ENCODE assay signal across 13 cellular contexts in the genomic region with DNA sequence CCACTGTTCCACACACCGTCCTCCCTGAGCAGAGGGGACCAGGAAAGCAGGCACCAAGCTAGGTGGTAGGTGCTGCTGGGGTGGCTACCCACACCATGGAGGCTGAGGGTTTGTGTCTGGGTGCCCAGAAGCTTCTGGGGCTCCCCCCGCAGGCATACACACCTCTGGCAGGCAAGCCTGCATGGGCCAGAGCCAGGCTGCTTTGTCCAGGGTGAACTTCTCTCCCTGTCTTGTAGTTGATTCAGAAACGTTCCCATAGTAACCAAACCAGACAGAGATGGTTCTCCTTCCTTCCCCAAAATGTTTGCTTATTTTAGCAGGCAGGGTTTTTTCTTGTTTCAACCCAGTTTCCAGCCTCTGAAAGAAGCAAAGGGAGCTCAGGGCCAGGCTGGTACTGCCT. TPM values are rescaled to one million over a fixed set of nuclear protein-coding genes. Genes with fewer than 3 reads are reported as not detected.
DNase-seq lines count a peak whose midpoint lies in the region; TF ChIP-seq lines count a peak whose summit lies in the region.
"Had no signal": no experiment of that assay in that cellular context is flagged by ENCODE, and none has a peak within 500 bp of the region (broad histone marks: within the 10 kb centered on the region; RNA-seq: fewer than 3 reads in every experiment).

No MANE protein-coding gene starts in this region.

- H3K9me3 ChIP-seq in ascending aorta: no peaks in the 10 kb centered on the region
- H3K9me3 ChIP-seq: body of pancreas had no signal

- H3K9me3 Mint-ChIP-seq in activated T-helper 1 cell treated with anti-CD3 and anti-CD28 coated beads, Interleukin-12 subunit alpha, Interleukin-12 subunit beta, Interleukin-2, Interleukin-4 antibody, amounts not matched to agents 30 ng/mL and 10 ng/mL and 1 ng/mL, durations not matched to agents 14 hours and 24 hours and 36 hours: no peaks in the 10 kb centered on the region

- TF ChIP-seq CTCF in AG10803 (conservative IDR thresholded peaks at IDR 0.05; ENCODE audit: low read length) (no peak), HL-60 (IDR thresholded peaks at IDR 0.05; ENCODE audit: insufficient read depth, low read length) (no peak), ascending aorta (IDR thresholded peaks at IDR 0.05) (no peak)

- H3K27me3 ChIP-seq in HL-60 (ENCODE audit: insufficient read depth, poor library complexity, severe bottlenecking) (no peaks in the 10 kb centered on the region), ascending aorta (no peaks in the 10 kb centered on the region)
- H3K27me3 ChIP-seq: body of pancreas had no signal

- DNase-seq in AG10803 (ENCODE audit: low read depth) (peak; percentile 9), HL-60 (ENCODE audit: low read depth in 1 of 2, low spot score in 1 of 2) (peak in 1 of 2 experiments; percentile 68), ascending aorta (ENCODE audit: low spot score in 2 of 2) (no peak), middle frontal gyrus (ENCODE audit: extremely low spot score, low spot score) (peak; percentile 31), germinal center (ENCODE audit: low spot score) (no peak), NCI-H748 treated with DMSO at 0.1 percent for 48 hours (lab: John Stamatoyannopoulos, UW) (no peak)
- no peak for DNase-seq in activated T-helper 1 cell treated with anti-CD3 and anti-CD28 coated beads, Interleukin-12 subunit alpha, Interleukin-12 subunit beta, Interleukin-2, Interleukin-4 antibody, amounts not matched to agents 30 ng/mL and 10 ng/mL and 1 ng/mL, durations not matched to agents 14 hours and 24 hours and 36 hours (ENCODE audit: low spot score)
- no peak for DNase-seq in stimulated activated CD4-positive, alpha-beta T cell treated with anti-CD3 and anti-CD28 coated beads, Interleukin-2, amount 100 ng/mL, for 24 hours
- DNase-seq: activated CD4-positive, alpha-beta T cell treated with anti-CD3 and anti-CD28 coated beads, Interleukin-2, amount 50 U/mL, for 4 hours; body of pancreas; NCI-H2029 treated with DMSO at 0.1 percent for 48 hours; SHP77 treated with DMSO at 0.1 percent for 48 hours; stimulated activated CD4-positive, alpha-beta T cell treated with anti-CD3 and anti-CD28 coated beads, Interleukin-4, amount 100 ng/mL, for 24 hours had no signal

- H3K4me1 Mint-ChIP-seq in activated T-helper 1 cell treated with anti-CD3 and anti-CD28 coated beads, Interleukin-12 subunit alpha, Interleukin-12 subunit beta, Interleukin-2, Interleukin-4 antibody, amounts not matched to agents 30 ng/mL and 10 ng/mL and 1 ng/mL, durations not matched to agents 14 hours and 24 hours and 36 hours (ENCODE audit: low read depth): peaks cover 29% of the 10 kb centered on the region

- H3K27me3 Mint-ChIP-seq in activated T-helper 1 cell treated with anti-CD3 and anti-CD28 coated beads, Interleukin-12 subunit alpha, Interleukin-12 subunit beta, Interleukin-2, Interleukin-4 antibody, amounts not matched to agents 30 ng/mL and 10 ng/mL and 1 ng/mL, durations not matched to agents 14 hours and 24 hours and 36 hours (ENCODE audit: insufficient read depth): no peaks in the 10 kb centered on the region

- no peak overlapping the region for H3K4me3 ChIP-seq in AG10803 (ENCODE audit: low read length)
- no peak overlapping the region for H3K4me3 ChIP-seq in HL-60 (replicated peaks; ENCODE audit: insufficient read depth, low read length)
- no peak overlapping the region for H3K4me3 ChIP-seq in ascending aorta
- H3K4me3 ChIP-seq: body of pancreas had no signal

- no peak overlapping the region for H3K27ac Mint-ChIP-seq in activated T-helper 1 cell treated with anti-CD3 and anti-CD28 coated beads, Interleukin-12 subunit alpha, Interleukin-12 subunit beta, Interleukin-2, Interleukin-4 antibody, amounts not matched to agents 30 ng/mL and 10 ng/mL and 1 ng/mL, durations not matched to agents 14 hours and 24 hours and 36 hours

- H3K27ac ChIP-seq in HL-60 (replicated peaks) (peak overlapping the region; percentile 60), ascending aorta (peak overlapping the region; percentile 80 to 81)
- H3K27ac ChIP-seq: body of pancreas had no signal

- peaks cover 0 to 5% of the 10 kb centered on the region in 2 donors for H3K36me3 ChIP-seq in ascending aorta

- H3K36me3 Mint-ChIP-seq in activated T-helper 1 cell treated with anti-CD3 and anti-CD28 coated beads, Interleukin-12 subunit alpha, Interleukin-12 subunit beta, Interleukin-2, Interleukin-4 antibody, amounts not matched to agents 30 ng/mL and 10 ng/mL and 1 ng/mL, durations not matched to agents 14 hours and 24 hours and 36 hours (ENCODE audit: low read depth): peaks cover 28% of the 10 kb centered on the region

- intact Hi-C loops in ascending aorta (cut with DNase I): no loop called here
- intact Hi-C loops in activated T-helper 1 cell treated with anti-CD3 and anti-CD28 coated beads, Interleukin-12 subunit alpha, Interleukin-12 subunit beta, Interleukin-2, Interleukin-4 antibody, amounts not matched to agents 30 ng/mL and 10 ng/mL and 1 ng/mL, durations not matched to agents 14 hours and 24 hours and 36 hours (cut with micrococcal nuclease): no loop called here

- no peak overlapping the region for H3K4me3 Mint-ChIP-seq in activated T-helper 1 cell treated with anti-CD3 and anti-CD28 coated beads, Interleukin-12 subunit alpha, Interleukin-12 subunit beta, Interleukin-2, Interleukin-4 antibody, amounts not matched to agents 30 ng/mL and 10 ng/mL and 1 ng/mL, durations not matched to agents 14 hours and 24 hours and 36 hours

- H3K4me1 ChIP-seq in ascending aorta: peaks cover 18 to 41% of the 10 kb centered on the region in 2 donors

RNA-seq across cellular contexts. Expression of a gene that starts 40.9 kb away (rescaled TPM):
- total RNA-seq in ascending aorta: 51.0 TPM
- total RNA-seq in activated T-helper 1 cell treated with anti-CD3 and anti-CD28 coated beads, Interleukin-12 subunit alpha, Interleukin-12 subunit beta, Interleukin-2, Interleukin-4 antibody, amounts not matched to agents 30 ng/mL and 10 ng/mL and 1 ng/mL, durations not matched to agents 14 hours and 24 hours and 36 hours: 0.73 and 0.83 TPM in 2 replicates

Comparison
In these comparisons a context has a peak if more than half of its experiments do, and no peak if none do; other contexts are left out.
1. DNase-seq: peak in AG10803 (single experiment) and middle frontal gyrus (single experiment); none in ascending aorta (0 of 2), activated T-helper 1 cell treated with anti-CD3 and anti-CD28 coated beads, Interleukin-12 subunit alpha, Interleukin-12 subunit beta, Interleukin-2, Interleukin-4 antibody, amounts not matched to agents 30 ng/mL and 10 ng/mL and 1 ng/mL, durations not matched to agents 14 hours and 24 hours and 36 hours (single experiment), germinal center (single experiment), NCI-H748 treated with DMSO at 0.1 percent for 48 hours (single experiment) and stimulated activated CD4-positive, alpha-beta T cell treated with anti-CD3 and anti-CD28 coated beads, Interleukin-2, amount 100 ng/mL, for 24 hours (0 of 2).
2. RNA of a gene that starts 40.9 kb away (total RNA-seq): 51.0 TPM in ascending aorta (single experiment); 0.73 to 0.83 TPM in activated T-helper 1 cell treated with anti-CD3 and anti-CD28 coated beads, Interleukin-12 subunit alpha, Interleukin-12 subunit beta, Interleukin-2, Interleukin-4 antibody, amounts not matched to agents 30 ng/mL and 10 ng/mL and 1 ng/mL, durations not matched to agents 14 hours and 24 hours and 36 hours; every median in the first group is over 10 times any median in the second.